ENCODE assay signal across 8 cellular contexts in genomic region chr11:102109896-102110760, GRCh38.
DNase-seq lines count a peak whose midpoint lies in the region; ATAC-seq lines count a peak whose summit lies in the region.

Gene YAP1 (plus strand): TSS chr11:102110447. CDS start chr11:102110849, 402 bp downstream.

- ATAC-seq in GM18498 (IDR thresholded peaks at IDR 0.05; ENCODE audit: unreplicated experiment) (peak; percentile 87), HG02759 (IDR thresholded peaks at IDR 0.05; ENCODE audit: unreplicated experiment) (peak; percentile 88), memory B cell (ENCODE audit: low read depth) (peak; percentile 75)
- peak; percentile 78 for ATAC-seq in effector memory CD8-positive, alpha-beta T cell (replicated peaks)

- peak within 1 kb of the TSS; percentile 62 to 93 for H3K27ac Mint-ChIP-seq in effector memory CD8-positive, alpha-beta T cell
- H3K27ac Mint-ChIP-seq in memory B cell = peak within 1 kb of the TSS; percentile 9

- H3K9me3 Mint-ChIP-seq in effector memory CD8-positive, alpha-beta T cell = no peaks in the 10 kb centered on the region
- no peaks in the 10 kb centered on the region for H3K9me3 Mint-ChIP-seq in memory B cell

- H3K27me3 Mint-ChIP-seq in effector memory CD8-positive, alpha-beta T cell = peaks cover 24% of the 10 kb centered on the region in 2 donors
- peaks cover 20% of the 10 kb centered on the region for H3K27me3 Mint-ChIP-seq in memory B cell

- H3K4me3 Mint-ChIP-seq in effector memory CD8-positive, alpha-beta T cell = peak within 1 kb of the TSS; percentile 97 to 99
- peak within 1 kb of the TSS; percentile 91 for H3K4me3 Mint-ChIP-seq in memory B cell

- peak; percentile 7 for DNase-seq in NCI-H510A (lab: John Stamatoyannopoulos, UW)
- peak; percentile 16 to 28 (median 27) for DNase-seq in activated CD8-positive, alpha-beta memory T cell treated with anti-CD3 and anti-CD28 coated beads for 48 hours (ENCODE audit: low read depth in 2 of 3, low spot score in 2 of 3)
- peak; percentile 40 to 53 (median 48) for DNase-seq in effector memory CD8-positive, alpha-beta T cell
- peak; percentile 56 to 69 for DNase-seq in memory B cell (ENCODE audit: low spot score in 2 of 2)
- DNase-seq in stimulated activated CD4-positive, alpha-beta T cell treated with anti-CD3 and anti-CD28 coated beads, TNF-alpha, amount 100 ng/mL, for 4 hours (ENCODE audit: low read depth in 3 of 3) = peak; percentile 30 to 52 (median 48)
- DNase-seq in NCI-H1694 treated with DMSO at 0.1 percent for 48 hours (lab: John Stamatoyannopoulos, UW) = no peak

- peaks cover 10 to 15% of the 10 kb centered on the region in 2 donors for H3K4me1 Mint-ChIP-seq in effector memory CD8-positive, alpha-beta T cell (ENCODE audit: low read depth in 2 of 2)
- H3K4me1 Mint-ChIP-seq in memory B cell = peaks cover 3% of the 10 kb centered on the region

- H3K36me3 Mint-ChIP-seq in effector memory CD8-positive, alpha-beta T cell (ENCODE audit: insufficient read depth) = peaks cover 6% of the 10 kb centered on the region
- peaks cover 1% of the 10 kb centered on the region for H3K36me3 Mint-ChIP-seq in memory B cell
